2 cellular contexts compared by ENCODE assay signal in genomic region chr12:53981652-53982565, GRCh38.
A peak's percentile ranks its signal among the peaks of the same experiment; 100 is the strongest.
TF ChIP-seq lines count a peak whose summit lies in the region.

No MANE protein-coding gene starts in this region.

TF ChIP-seq in H1, 55 proteins besides CTCF, POLR2A, EP300 and RAD21:
- TF ChIP-seq HDAC6 (IDR thresholded peaks at IDR 0.05; ENCODE audit: low read depth, low read length) = no peak
- TF ChIP-seq POLR2AphosphoS5 (IDR thresholded peaks at IDR 0.05; ENCODE audit: low read depth, low read length) = no peak
- TF ChIP-seq RNF2 (IDR thresholded peaks at IDR 0.05; ENCODE audit: borderline replicate concordance, low read depth, low read length, missing control alignments, poor library complexity, severe bottlenecking) = peak; percentile 2
- TF ChIP-seq CEBPB (IDR thresholded peaks at IDR 0.05; ENCODE audit: low read depth, low read length) = peak; percentile 42; the same call in 1 of the 2 replicates
- TF ChIP-seq SIX5 (IDR thresholded peaks at IDR 0.05; ENCODE audit: low read depth, low read length) = no peak
- TF ChIP-seq SAP30 (IDR thresholded peaks at IDR 0.05; ENCODE audit: insufficient read depth, insufficient replicate concordance, low read length) = no peak
- no peak for TF ChIP-seq RBBP5 (IDR thresholded peaks at IDR 0.05; ENCODE audit: borderline replicate concordance, low read depth, low read length)
- TF ChIP-seq TCF12 (IDR thresholded peaks at IDR 0.05; ENCODE audit: low read depth, low read length) = no peak
- TF ChIP-seq CBX8 (IDR thresholded peaks at IDR 0.05; ENCODE audit: borderline replicate concordance, low read depth, low read length) = peak; percentile 93; the same call in 1 of the 2 replicates
- peak; percentile 94 for TF ChIP-seq EZH2 (IDR thresholded peaks at IDR 0.05; ENCODE audit: low read depth, low read length, severe bottlenecking)
- peak; percentile 96 for TF ChIP-seq SUZ12 (IDR thresholded peaks at IDR 0.05; ENCODE audit: low read length)
- no peak for TF ChIP-seq ZNF274 (IDR thresholded peaks at IDR 0.05; ENCODE audit: borderline replicate concordance, extremely low read depth, low read length)
- TF ChIP-seq SRF (IDR thresholded peaks at IDR 0.05; ENCODE audit: low read depth, low read length) = no peak

TF ChIP-seq in WTC11, 78 proteins besides CTCF, POLR2A, EP300 and RAD21:
- TF ChIP-seq ZNF219 (CRISPR knock-in tag; IDR thresholded peaks at IDR 0.05; ENCODE audit: borderline replicate concordance) (no peak), ZNF425 (CRISPR knock-in tag; conservative IDR thresholded peaks at IDR 0.05) (no peak), CREM (CRISPR knock-in tag; IDR thresholded peaks at IDR 0.05) (no peak), MAX (CRISPR knock-in tag; IDR thresholded peaks at IDR 0.05) (no peak), ZNF263 (CRISPR knock-in tag; IDR thresholded peaks at IDR 0.05; ENCODE audit: low read depth) (no peak), NFYB (CRISPR knock-in tag; conservative IDR thresholded peaks at IDR 0.05; ENCODE audit: low read depth) (no peak), ZBTB21 (CRISPR knock-in tag; IDR thresholded peaks at IDR 0.05; ENCODE audit: borderline replicate concordance) (no peak), ZNF416 (CRISPR knock-in tag; IDR thresholded peaks at IDR 0.05) (no peak), USF1 (CRISPR knock-in tag; IDR thresholded peaks at IDR 0.05) (no peak), PRRX2 (CRISPR knock-in tag; IDR thresholded peaks at IDR 0.05) (no peak), ZNF512 (CRISPR knock-in tag; IDR thresholded peaks at IDR 0.05; ENCODE audit: borderline replicate concordance) (no peak), FOXK1 (CRISPR knock-in tag; IDR thresholded peaks at IDR 0.05) (no peak)
